25 cellular contexts compared by ENCODE assay signal in genomic region chr1:62826892-62827291, GRCh38.
"Had no signal": no experiment of that assay in that cellular context is flagged by ENCODE, and none has a peak within 500 bp of the region (broad histone marks: within the 10 kb centered on the region; RNA-seq: fewer than 3 reads in every experiment).

No MANE protein-coding gene starts in this region.

- H3K9me3 ChIP-seq: ascending aorta had no signal

- H3K27me3 Mint-ChIP-seq: activated CD4-positive, alpha-beta memory T cell treated with anti-CD3 and anti-CD28 coated beads for 36 hours; activated CD4-positive, alpha-beta T cell treated with anti-CD3 and anti-CD28 coated beads, Interleukin-2, amount 10 ng/mL, durations not matched to agents 7 days and 5 days; activated naive CD8-positive, alpha-beta T cell treated with anti-CD3 and anti-CD28 coated beads, Interleukin-2, amount 50 U/mL, for 24 hours; brain; central memory CD8-positive, alpha-beta T cell; T-cell had no signal

- H3K36me3 ChIP-seq: ascending aorta had no signal

- H3K4me3 Mint-ChIP-seq: activated CD4-positive, alpha-beta memory T cell treated with anti-CD3 and anti-CD28 coated beads for 36 hours; activated CD4-positive, alpha-beta T cell treated with anti-CD3 and anti-CD28 coated beads, Interleukin-2, amount 10 ng/mL, durations not matched to agents 7 days and 5 days; activated naive CD8-positive, alpha-beta T cell treated with anti-CD3 and anti-CD28 coated beads, Interleukin-2, amount 50 U/mL, for 24 hours; activated T-cell treated with anti-CD3 and anti-CD28 coated beads, Interleukin-2, amount 50 U/mL, for 4 hours; brain; central memory CD8-positive, alpha-beta T cell; T-cell had no signal

- H3K4me3 ChIP-seq: ascending aorta, PC-9 had no signal

- H3K27ac Mint-ChIP-seq: activated CD4-positive, alpha-beta memory T cell treated with anti-CD3 and anti-CD28 coated beads for 36 hours; activated CD4-positive, alpha-beta T cell treated with anti-CD3 and anti-CD28 coated beads, Interleukin-2, amount 10 ng/mL, durations not matched to agents 7 days and 5 days; activated naive CD4-positive, alpha-beta T cell treated with anti-CD3 and anti-CD28 coated beads, Interleukin-2, amount 50 U/mL, for 72 hours; activated naive CD8-positive, alpha-beta T cell treated with anti-CD3 and anti-CD28 coated beads, Interleukin-2, amount 50 U/mL, for 24 hours; brain; T-cell had no signal

- DNase-seq: activated CD4-positive, alpha-beta memory T cell treated with anti-CD3 and anti-CD28 coated beads for 36 hours; activated CD4-positive, alpha-beta T cell treated with anti-CD3 and anti-CD28 coated beads, Interleukin-2, amount 10 ng/mL, durations not matched to agents 7 days and 5 days; activated CD4-positive, CD25-positive, alpha-beta regulatory T cell; activated CD8-positive, alpha-beta memory T cell treated with anti-CD3 and anti-CD28 coated beads for 24 hours; activated effector memory CD4-positive, alpha-beta T cell treated with anti-CD3 and anti-CD28 coated beads, Interleukin-2, amount 50 U/mL, for 16 hours; activated naive CD4-positive, alpha-beta T cell treated with Interleukin-2 at 50 U/mL for 16 hours; activated naive CD8-positive, alpha-beta T cell treated with anti-CD3 and anti-CD28 coated beads, Interleukin-2, amount 50 U/mL, for 24 hours; activated T-cell treated with anti-CD3 and anti-CD28 coated beads, Interleukin-2, amount 50 U/mL, for 4 hours; amniotic stem cell; MM.1S; NCI-H1105; NCI-H1436; NCI-H1694 treated with DMSO at 0.1 percent for 48 hours; NCI-H2081; NCI-H510A treated with DMSO at 0.1 percent for 48 hours; NCI-H69; PC-9; SHP77 treated with DMSO at 0.1 percent for 48 hours; T-cell; T-helper 2 cell; T1000 had no signal

- H3K4me1 ChIP-seq: ascending aorta had no signal

- H3K9me3 Mint-ChIP-seq: activated T-cell treated with anti-CD3 and anti-CD28 coated beads, Interleukin-2, amount 50 U/mL, for 4 hours had no signal

- H2AFZ ChIP-seq: PC-9 had no signal

- H3K4me1 Mint-ChIP-seq: activated CD4-positive, alpha-beta T cell treated with anti-CD3 and anti-CD28 coated beads, Interleukin-2, amount 10 ng/mL, durations not matched to agents 7 days and 5 days; activated naive CD8-positive, alpha-beta T cell treated with anti-CD3 and anti-CD28 coated beads, Interleukin-2, amount 50 U/mL, for 24 hours; brain; central memory CD8-positive, alpha-beta T cell had no signal

- ATAC-seq: activated naive CD4-positive, alpha-beta T cell treated with anti-CD3 and anti-CD28 coated beads, Interleukin-2, amount 50 U/mL, for 72 hours; activated naive CD8-positive, alpha-beta T cell treated with anti-CD3 and anti-CD28 coated beads, Interleukin-2, amount 50 U/mL, for 24 hours; activated T-cell treated with anti-CD3 and anti-CD28 coated beads, Interleukin-2, amount 50 U/mL, for 4 hours; T-cell had no signal

- H3K27me3 ChIP-seq: ascending aorta had no signal

- H3K4me2 ChIP-seq: PC-9 had no signal
